In genomic region chr5:133274597-133274935, GRCh38 we compare ENCODE assay signal across 1 cellular context.
TF ChIP-seq lines count a peak whose summit lies in the region.

No MANE protein-coding gene starts in this region.

TF ChIP-seq in HEK293, 187 proteins besides CTCF, POLR2A, EP300 and RAD21 (continued from another document and continues in another):
- TF ChIP-seq HIC1 (tag by site-specific recombination; IDR thresholded peaks at IDR 0.05) (peak; percentile 56; the same call in 1 of the 2 replicates), PBX3 (CRISPR knock-in tag; IDR thresholded peaks at IDR 0.05) (no peak), PATZ1 (tag by site-specific recombination; IDR thresholded peaks at IDR 0.05) (peak; percentile 57; the same call in 1 of the 2 replicates), ZNF202 (tag by site-specific recombination; IDR thresholded peaks at IDR 0.05; ENCODE audit: borderline replicate concordance) (no peak), ZBTB26 (tag by site-specific recombination; optimal IDR thresholded peaks at IDR 0.05) (no peak), ZNF24 (tag by site-specific recombination; IDR thresholded peaks at IDR 0.05) (0 out of 2 replicates have a peak, but pooled peaks have one; percentile 39), ZFP37 (tag by site-specific recombination; IDR thresholded peaks at IDR 0.05) (no peak), ZNF239 (tag by site-specific recombination; IDR thresholded peaks at IDR 0.05) (no peak), BCL11B (tag by site-specific recombination; IDR thresholded peaks at IDR 0.05; ENCODE audit: low read depth) (no peak), WT1 (tag by site-specific recombination; IDR thresholded peaks at IDR 0.05) (peak; percentile 94), ZNF391 (tag by site-specific recombination; IDR thresholded peaks at IDR 0.05; ENCODE audit: borderline replicate concordance, low read depth) (no peak), SCRT2 (tag by site-specific recombination; IDR thresholded peaks at IDR 0.05) (peak; percentile 25; the same call in 1 of the 2 replicates), ZNF157 (tag by site-specific recombination; IDR thresholded peaks at IDR 0.05) (no peak), FEZF1 (tag by site-specific recombination; IDR thresholded peaks at IDR 0.05) (peak; percentile 81), ZNF211 (tag by site-specific recombination; IDR thresholded peaks at IDR 0.05; ENCODE audit: low read depth) (no peak), ZNF23 (tag by site-specific recombination; IDR thresholded peaks at IDR 0.05; ENCODE audit: borderline replicate concordance) (no peak), ZNF362 (tag by site-specific recombination; IDR thresholded peaks at IDR 0.05) (no peak), ZBTB8A (tag by site-specific recombination; IDR thresholded peaks at IDR 0.05) (peak; percentile 28; the same call in 1 of the 2 replicates), ZNF132 (tag by site-specific recombination; IDR thresholded peaks at IDR 0.05; ENCODE audit: borderline replicate concordance) (no peak), IKZF3 (tag by site-specific recombination; IDR thresholded peaks at IDR 0.05) (peak; percentile 77; the same call in 1 of the 2 replicates), HOXD13 (CRISPR knock-in tag; IDR thresholded peaks at IDR 0.05; ENCODE audit: borderline replicate concordance) (no peak), ZBTB21 (tag by site-specific recombination; IDR thresholded peaks at IDR 0.05) (no peak), TCF7L2 (IDR thresholded peaks at IDR 0.05; ENCODE audit: borderline replicate concordance, low read depth, low read length) (no peak), SP2 (tag by site-specific recombination; IDR thresholded peaks at IDR 0.05) (no peak), ZNF555 (tag by site-specific recombination; conservative IDR thresholded peaks at IDR 0.05) (no peak), ZBTB6 (tag by site-specific recombination; IDR thresholded peaks at IDR 0.05) (no peak), SALL2 (tag by site-specific recombination; IDR thresholded peaks at IDR 0.05; ENCODE audit: borderline replicate concordance) (no peak), SP7 (tag by site-specific recombination; IDR thresholded peaks at IDR 0.05) (peak; percentile 91), ZNF341 (tag by site-specific recombination; IDR thresholded peaks at IDR 0.05; ENCODE audit: low read depth) (no peak), ZNF791 (tag by site-specific recombination; IDR thresholded peaks at IDR 0.05) (no peak), GLIS1 (tag by site-specific recombination; IDR thresholded peaks at IDR 0.05) (peak; percentile 93), ZNF558 (tag by site-specific recombination; IDR thresholded peaks at IDR 0.05) (no peak), ZNF677 (tag by site-specific recombination; IDR thresholded peaks at IDR 0.05) (no peak), ZNF660 (tag by site-specific recombination; IDR thresholded peaks at IDR 0.05) (no peak), KLF1 (tag by site-specific recombination; IDR thresholded peaks at IDR 0.05) (peak; percentile 95), ZNF175 (tag by site-specific recombination; IDR thresholded peaks at IDR 0.05) (no peak), AEBP2 (tag by site-specific recombination; IDR thresholded peaks at IDR 0.05; ENCODE audit: borderline replicate concordance) (no peak), ZNF645 (tag by site-specific recombination; IDR thresholded peaks at IDR 0.05) (no peak), SP3 (tag by site-specific recombination; IDR thresholded peaks at IDR 0.05) (no peak), INSM2 (tag by site-specific recombination; IDR thresholded peaks at IDR 0.05) (peak; percentile 95), ZNF266 (tag by site-specific recombination; IDR thresholded peaks at IDR 0.05; ENCODE audit: low read depth) (no peak), KLF17 (tag by site-specific recombination; IDR thresholded peaks at IDR 0.05) (peak; percentile 96), ZSCAN30 (tag by site-specific recombination; IDR thresholded peaks at IDR 0.05) (peak; percentile 70; the same call in 1 of the 2 replicates), ZNF354C (tag by site-specific recombination; IDR thresholded peaks at IDR 0.05; ENCODE audit: borderline replicate concordance, low read depth) (no peak), ZBTB49 (tag by site-specific recombination; IDR thresholded peaks at IDR 0.05; ENCODE audit: low read depth) (no peak), KLF7 (tag by site-specific recombination; IDR thresholded peaks at IDR 0.05; ENCODE audit: borderline replicate concordance) (no peak; the same call in 1 of the 2 replicates), KLF9 (tag by site-specific recombination; IDR thresholded peaks at IDR 0.05; ENCODE audit: low read depth) (no peak)
